Comparison of ENCODE assay signal across 2 cellular contexts in the genomic region with DNA sequence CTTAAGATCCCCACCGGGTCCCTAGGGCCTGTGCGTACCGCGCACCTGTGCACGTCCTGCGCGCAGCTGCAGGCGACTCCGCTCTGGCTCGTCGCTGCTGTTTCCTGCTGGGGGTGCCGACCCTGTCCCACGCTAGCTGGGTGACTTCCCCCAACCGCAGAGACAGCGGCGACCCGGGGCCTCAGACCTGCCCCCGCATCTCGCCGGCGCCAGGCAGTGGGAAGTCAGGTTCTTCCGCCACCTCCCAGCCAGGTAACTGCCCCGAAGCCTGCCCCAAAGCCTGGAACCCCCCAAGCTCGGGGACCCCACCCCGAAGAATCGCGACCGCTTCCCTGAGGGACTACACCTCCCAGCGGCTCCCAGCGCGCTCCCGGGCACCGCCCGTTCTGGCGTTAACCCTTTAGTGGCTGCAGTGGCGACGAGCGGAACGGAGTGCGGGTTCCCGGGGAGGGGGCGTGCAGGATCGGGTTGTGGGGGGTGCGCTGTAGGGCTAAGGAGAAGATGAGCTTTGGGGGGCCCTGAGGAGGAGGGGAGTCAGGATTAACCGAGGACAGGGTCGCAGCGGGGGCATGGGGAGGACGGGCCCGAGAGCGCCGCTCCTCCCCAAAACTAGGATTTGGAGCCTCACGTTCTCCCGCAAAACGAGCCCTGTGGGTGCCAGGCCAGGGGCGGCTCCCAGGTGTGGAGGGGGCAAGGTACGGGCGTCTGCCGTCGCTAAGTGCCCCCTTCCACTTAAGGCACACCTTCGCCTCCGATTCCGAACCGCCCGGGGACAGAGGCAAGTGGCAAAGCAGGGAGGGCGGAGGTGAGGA.
TF ChIP-seq lines count a peak whose summit lies in the region.

No MANE protein-coding gene starts in this region.

TF ChIP-seq in GM23338, 12 proteins besides CTCF, POLR2A, EP300 and RAD21 (continued from another document):
- TF ChIP-seq ETS1 (IDR thresholded peaks at IDR 0.05) (peak; percentile 87), POLR2AphosphoS5 (IDR thresholded peaks at IDR 0.05; ENCODE audit: low read depth) (peak; percentile 48)

TF ChIP-seq in PFSK-1, 5 proteins besides CTCF, POLR2A, EP300 and RAD21 (continued from another document):
- TF ChIP-seq, protein P1, sequence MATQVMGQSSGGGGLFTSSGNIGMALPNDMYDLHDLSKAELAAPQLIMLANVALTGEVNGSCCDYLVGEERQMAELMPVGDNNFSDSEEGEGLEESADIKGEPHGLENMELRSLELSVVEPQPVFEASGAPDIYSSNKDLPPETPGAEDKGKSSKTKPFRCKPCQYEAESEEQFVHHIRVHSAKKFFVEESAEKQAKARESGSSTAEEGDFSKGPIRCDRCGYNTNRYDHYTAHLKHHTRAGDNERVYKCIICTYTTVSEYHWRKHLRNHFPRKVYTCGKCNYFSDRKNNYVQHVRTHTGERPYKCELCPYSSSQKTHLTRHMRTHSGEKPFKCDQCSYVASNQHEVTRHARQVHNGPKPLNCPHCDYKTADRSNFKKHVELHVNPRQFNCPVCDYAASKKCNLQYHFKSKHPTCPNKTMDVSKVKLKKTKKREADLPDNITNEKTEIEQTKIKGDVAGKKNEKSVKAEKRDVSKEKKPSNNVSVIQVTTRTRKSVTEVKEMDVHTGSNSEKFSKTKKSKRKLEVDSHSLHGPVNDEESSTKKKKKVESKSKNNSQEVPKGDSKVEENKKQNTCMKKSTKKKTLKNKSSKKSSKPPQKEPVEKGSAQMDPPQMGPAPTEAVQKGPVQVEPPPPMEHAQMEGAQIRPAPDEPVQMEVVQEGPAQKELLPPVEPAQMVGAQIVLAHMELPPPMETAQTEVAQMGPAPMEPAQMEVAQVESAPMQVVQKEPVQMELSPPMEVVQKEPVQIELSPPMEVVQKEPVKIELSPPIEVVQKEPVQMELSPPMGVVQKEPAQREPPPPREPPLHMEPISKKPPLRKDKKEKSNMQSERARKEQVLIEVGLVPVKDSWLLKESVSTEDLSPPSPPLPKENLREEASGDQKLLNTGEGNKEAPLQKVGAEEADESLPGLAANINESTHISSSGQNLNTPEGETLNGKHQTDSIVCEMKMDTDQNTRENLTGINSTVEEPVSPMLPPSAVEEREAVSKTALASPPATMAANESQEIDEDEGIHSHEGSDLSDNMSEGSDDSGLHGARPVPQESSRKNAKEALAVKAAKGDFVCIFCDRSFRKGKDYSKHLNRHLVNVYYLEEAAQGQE (IDR thresholded peaks at IDR 0.05; ENCODE audit: insufficient read depth in 1 of 2, low read depth in 2 of 2, low read length in 2 of 2) = no peak
